ENCODE assay signal across 10 cellular contexts in the genomic region with DNA sequence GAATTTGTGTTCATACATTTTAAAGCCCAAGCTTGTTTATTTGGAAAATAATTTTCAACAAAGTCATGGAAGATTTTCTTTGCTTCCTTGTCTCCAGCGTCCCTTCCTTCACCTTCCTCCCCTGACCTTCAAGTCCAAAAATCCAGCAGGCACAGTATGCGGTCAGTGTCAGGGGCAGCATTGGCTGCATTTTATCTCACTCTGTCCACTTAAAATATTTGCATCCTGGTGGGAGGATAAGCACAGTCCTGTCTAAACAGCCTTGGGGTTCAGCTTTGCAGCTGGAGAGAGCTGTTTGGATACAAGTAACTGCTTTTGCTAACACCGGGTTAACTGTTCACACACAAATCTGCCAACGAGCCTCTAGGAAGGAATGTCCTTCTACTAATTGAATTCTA.
DNase-seq lines count a peak whose midpoint lies in the region; ATAC-seq and TF ChIP-seq lines count a peak whose summit lies in the region.
"Had no signal": no experiment of that assay in that cellular context is flagged by ENCODE, and none has a peak within 500 bp of the region (broad histone marks: within the 10 kb centered on the region; RNA-seq: fewer than 3 reads in every experiment).

No MANE protein-coding gene starts in this region.

- intact Hi-C loops in uterus (cut with DNase I; ENCODE audit: low total_unique reads), result no loop called here

- TF ChIP-seq POLR2A in uterus (IDR thresholded peaks at IDR 0.05), result no peak

- TF ChIP-seq CTCF in cardiac muscle cell (IDR thresholded peaks at IDR 0.05; ENCODE audit: low read depth, low read length) (no peak), neural cell (IDR thresholded peaks at IDR 0.05; ENCODE audit: poor library complexity, severe bottlenecking) (no peak), uterus (IDR thresholded peaks at IDR 0.05) (no peak)

- ATAC-seq in HG03354 (IDR thresholded peaks at IDR 0.05; ENCODE audit: poor library complexity, severe bottlenecking, unreplicated experiment) (no peak), HG03457 (IDR thresholded peaks at IDR 0.05; ENCODE audit: unreplicated experiment) (no peak)

- H3K4me1 ChIP-seq in cardiac muscle cell (ENCODE audit: low read depth) (peaks cover 42% of the 10 kb centered on the region), uterus (peaks cover 2 to 3% of the 10 kb centered on the region in 2 donors)

- no peaks in the 10 kb centered on the region for H4K20me1 ChIP-seq in neural cell (ENCODE audit: insufficient read depth)

- no peak overlapping the region for H3K4me2 ChIP-seq in neural cell (ENCODE audit: low read length)

- no peaks in the 10 kb centered on the region for H3F3A ChIP-seq in neural cell (ENCODE audit: insufficient read depth, low read length, poor library complexity, severe bottlenecking)

- no peaks in the 10 kb centered on the region for H3K79me2 ChIP-seq in neural cell (replicated peaks; ENCODE audit: insufficient read depth, low read length)

- H2AFZ ChIP-seq in neural cell (ENCODE audit: low read depth, low read length), result no peak overlapping the region

- no peaks in the 10 kb centered on the region for H3K9me2 ChIP-seq in neural cell (ENCODE audit: insufficient read depth, low read length)

- no peak for TF ChIP-seq EP300 in neural cell (conservative IDR thresholded peaks at IDR 0.05; ENCODE audit: poor library complexity, severe bottlenecking)

- TF ChIP-seq RAD21 in neural cell (conservative IDR thresholded peaks at IDR 0.05), result no peak

- H3K9ac ChIP-seq in neural cell (ENCODE audit: low read length), result peak overlapping the region; percentile 22

- H3K9me3 ChIP-seq in cardiac muscle cell (ENCODE audit: low read depth) (no peaks in the 10 kb centered on the region), neural cell (ENCODE audit: low read length) (no peaks in the 10 kb centered on the region), uterus (no peaks in the 10 kb centered on the region)

- no peaks in the 10 kb centered on the region for H3K36me3 ChIP-seq in cardiac muscle cell
- no peaks in the 10 kb centered on the region for H3K36me3 ChIP-seq in neural cell (ENCODE audit: insufficient read depth, low read length)
- H3K36me3 ChIP-seq in uterus, result no peaks in the 10 kb centered on the region

- DNase-seq in NCI-H146 (lab: John Stamatoyannopoulos, UW) (peak; percentile 21), NCI-H146 treated with DMSO at 0.1 percent for 48 hours (lab: John Stamatoyannopoulos, UW; ENCODE audit: unreplicated experiment) (no peak), cardiac muscle cell (ENCODE audit: low read depth in 1 of 2, low spot score in 1 of 2) (peak; percentile 63 to 78), uterus (peak; percentile 27 to 38), SW 1271 (lab: John Stamatoyannopoulos, UW) (no peak)
- DNase-seq: NK-92 treated with Interleukin-12 subunit alpha and Interleukin-12 subunit beta, amount 100 ng/mL, for 24 hours had no signal

- H3K27ac ChIP-seq in cardiac muscle cell (peak overlapping the region; percentile 86), neural cell (ENCODE audit: low read length) (peak overlapping the region; percentile 62), uterus (peak overlapping the region; percentile 79 to 87)
- H3K27ac ChIP-seq: VCaP had no signal

- no peak overlapping the region for H3K4me3 ChIP-seq in cardiac muscle cell
- peak overlapping the region; percentile 15 for H3K4me3 ChIP-seq in neural cell (ENCODE audit: low read length)
- H3K4me3 ChIP-seq in uterus, result no peak overlapping the region

- H3K27me3 ChIP-seq in cardiac muscle cell (no peaks in the 10 kb centered on the region), neural cell (ENCODE audit: insufficient read depth, low read depth, low read length) (no peaks in the 10 kb centered on the region), uterus (no peaks in the 10 kb centered on the region)

TF ChIP-seq in neural cell, 6 proteins besides CTCF, POLR2A, EP300 and RAD21:
- TF ChIP-seq, protein P1, sequence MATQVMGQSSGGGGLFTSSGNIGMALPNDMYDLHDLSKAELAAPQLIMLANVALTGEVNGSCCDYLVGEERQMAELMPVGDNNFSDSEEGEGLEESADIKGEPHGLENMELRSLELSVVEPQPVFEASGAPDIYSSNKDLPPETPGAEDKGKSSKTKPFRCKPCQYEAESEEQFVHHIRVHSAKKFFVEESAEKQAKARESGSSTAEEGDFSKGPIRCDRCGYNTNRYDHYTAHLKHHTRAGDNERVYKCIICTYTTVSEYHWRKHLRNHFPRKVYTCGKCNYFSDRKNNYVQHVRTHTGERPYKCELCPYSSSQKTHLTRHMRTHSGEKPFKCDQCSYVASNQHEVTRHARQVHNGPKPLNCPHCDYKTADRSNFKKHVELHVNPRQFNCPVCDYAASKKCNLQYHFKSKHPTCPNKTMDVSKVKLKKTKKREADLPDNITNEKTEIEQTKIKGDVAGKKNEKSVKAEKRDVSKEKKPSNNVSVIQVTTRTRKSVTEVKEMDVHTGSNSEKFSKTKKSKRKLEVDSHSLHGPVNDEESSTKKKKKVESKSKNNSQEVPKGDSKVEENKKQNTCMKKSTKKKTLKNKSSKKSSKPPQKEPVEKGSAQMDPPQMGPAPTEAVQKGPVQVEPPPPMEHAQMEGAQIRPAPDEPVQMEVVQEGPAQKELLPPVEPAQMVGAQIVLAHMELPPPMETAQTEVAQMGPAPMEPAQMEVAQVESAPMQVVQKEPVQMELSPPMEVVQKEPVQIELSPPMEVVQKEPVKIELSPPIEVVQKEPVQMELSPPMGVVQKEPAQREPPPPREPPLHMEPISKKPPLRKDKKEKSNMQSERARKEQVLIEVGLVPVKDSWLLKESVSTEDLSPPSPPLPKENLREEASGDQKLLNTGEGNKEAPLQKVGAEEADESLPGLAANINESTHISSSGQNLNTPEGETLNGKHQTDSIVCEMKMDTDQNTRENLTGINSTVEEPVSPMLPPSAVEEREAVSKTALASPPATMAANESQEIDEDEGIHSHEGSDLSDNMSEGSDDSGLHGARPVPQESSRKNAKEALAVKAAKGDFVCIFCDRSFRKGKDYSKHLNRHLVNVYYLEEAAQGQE (IDR thresholded peaks at IDR 0.05; ENCODE audit: borderline replicate concordance), result no peak
- TF ChIP-seq EZH2 (IDR thresholded peaks at IDR 0.05; ENCODE audit: borderline replicate concordance, insufficient read depth, low read length, poor library complexity, severe bottlenecking) (no peak), SMC3 (conservative IDR thresholded peaks at IDR 0.05; ENCODE audit: poor library complexity) (no peak), TAF1 (IDR thresholded peaks at IDR 0.05; ENCODE audit: low read depth) (no peak), POLR2AphosphoS5 (IDR thresholded peaks at IDR 0.05) (no peak), MXI1 (conservative IDR thresholded peaks at IDR 0.05; ENCODE audit: poor library complexity, severe bottlenecking) (no peak)

Comparison
In these comparisons a context has a peak if more than half of its experiments do, and no peak if none do; other contexts are left out.
1. DNase-seq: peak in NCI-H146 (single experiment), cardiac muscle cell (2 of 2) and uterus (2 of 2); none in NCI-H146 treated with DMSO at 0.1 percent for 48 hours (single experiment) and SW 1271 (0 of 2).
2. Peak in every context shown above with its lines, with median percentiles within 50 percentile points of each other: H3K27ac ChIP-seq.